ENCODE assay signal across 1 cellular context in genomic region chr5:10524376-10525123, GRCh38.
TF ChIP-seq lines count a peak whose summit lies in the region.

No MANE protein-coding gene starts in this region.

TF ChIP-seq in HepG2, 621 proteins besides CTCF, POLR2A, EP300 and RAD21:
- TF ChIP-seq PTBP1 (IDR thresholded peaks at IDR 0.05; ENCODE audit: low read depth, low read length, poor library complexity, severe bottlenecking) (no peak), JUNB (CRISPR knock-in tag; IDR thresholded peaks at IDR 0.05; ENCODE audit: borderline replicate concordance) (no peak), CREBL2 (CRISPR knock-in tag; IDR thresholded peaks at IDR 0.05; ENCODE audit: borderline replicate concordance) (no peak), KMT2A (CRISPR knock-in tag; IDR thresholded peaks at IDR 0.05) (no peak), ZBTB1 (CRISPR knock-in tag; IDR thresholded peaks at IDR 0.05; ENCODE audit: borderline replicate concordance) (no peak)
